Comparison of ENCODE assay signal across 2 cellular contexts in genomic region chr16:50762241-50762640, GRCh38.
TF ChIP-seq lines count a peak whose summit lies in the region.

No MANE protein-coding gene starts in this region.

TF ChIP-seq in endothelial cell of umbilical vein, 7 proteins besides CTCF, POLR2A, EP300 and RAD21:
- no peak for TF ChIP-seq GATA2 (IDR thresholded peaks at IDR 0.05; ENCODE audit: insufficient read depth, insufficient read length, low read depth, low read length)
- no peak for TF ChIP-seq MAX (IDR thresholded peaks at IDR 0.05; ENCODE audit: insufficient read depth, insufficient read length)
- no peak for TF ChIP-seq MYC (IDR thresholded peaks at IDR 0.05; ENCODE audit: low read depth, low read length)
- no peak for TF ChIP-seq JUN (IDR thresholded peaks at IDR 0.05; ENCODE audit: borderline replicate concordance, insufficient read depth, insufficient read length, low read depth)

TF ChIP-seq in GM12891, 5 proteins besides CTCF, POLR2A, EP300 and RAD21:
- no peak for TF ChIP-seq POU2F2 (IDR thresholded peaks at IDR 0.05; ENCODE audit: low read depth, low read length)
- TF ChIP-seq TAF1 (IDR thresholded peaks at IDR 0.05; ENCODE audit: low read depth, low read length), result no peak
- no peak for TF ChIP-seq PAX5 (IDR thresholded peaks at IDR 0.05; ENCODE audit: insufficient read depth, low read length, severe bottlenecking)
- TF ChIP-seq SPI1 (IDR thresholded peaks at IDR 0.05; ENCODE audit: low read depth, low read length), result no peak
- no peak for TF ChIP-seq POLR2AphosphoS5 (IDR thresholded peaks at IDR 0.05; ENCODE audit: low read depth, low read length)
